ENCODE assay signal across 36 cellular contexts in the genomic region with DNA sequence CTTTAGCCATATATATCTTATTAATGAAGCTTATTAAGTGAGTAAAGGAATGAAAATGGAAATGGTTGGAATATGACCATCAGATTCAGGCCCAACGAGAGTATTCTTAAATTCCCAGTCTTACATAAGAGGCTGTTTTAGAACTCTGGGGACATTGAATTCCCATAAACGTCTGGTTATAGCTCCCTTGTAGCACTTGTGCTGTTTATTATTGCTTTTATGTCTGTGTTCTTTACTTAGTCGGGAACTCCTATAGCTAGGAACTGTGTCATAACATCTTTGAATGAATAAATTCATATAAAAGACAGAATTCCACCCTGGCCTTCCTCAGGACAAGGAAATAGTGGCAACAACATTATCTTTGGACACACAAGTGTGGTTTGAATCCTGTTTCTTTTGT. TPM values are rescaled to one million over a fixed set of nuclear protein-coding genes. Genes with fewer than 3 reads are reported as not detected.
"Had no signal": no experiment of that assay in that cellular context is flagged by ENCODE, and none has a peak within 500 bp of the region (broad histone marks: within the 10 kb centered on the region; RNA-seq: fewer than 3 reads in every experiment).

No MANE protein-coding gene starts in this region.

- H3K9me3 ChIP-seq: MG63 had no signal

- DNase-seq: Karpas-422, Kasumi-1, MG63, MM.1S, MV-4-11, NCI-H1048, NCI-H1092, NCI-H1092 treated with DMSO at 0.1 percent for 48 hours, NCI-H1105, NCI-H1105 treated with DMSO at 0.1 percent for 48 hours, NCI-H1417, NCI-H1417 treated with DMSO at 0.1 percent for 48 hours, NCI-H1436, NCI-H1436 treated with DMSO at 0.1 percent for 48 hours, NCI-H146, NCI-H1694, NCI-H1694 treated with DMSO at 0.1 percent for 48 hours, NCI-H187, NCI-H187 treated with DMSO at 0.1 percent for 48 hours, NCI-H1930, NCI-H2029, NCI-H2029 treated with DMSO at 0.1 percent for 48 hours, NCI-H2081, NCI-H2081 treated with DMSO at 0.1 percent for 48 hours, NCI-H2107, NCI-H2171, NCI-H2171 treated with DMSO at 0.1 percent for 48 hours, NCI-H2227 treated with DMSO at 0.1 percent for 48 hours, NCI-H226, NCI-H345, NCI-H446, NCI-H446 treated with DMSO at 0.1 percent for 48 hours, NCI-H510A had no signal

- H3K27ac ChIP-seq: KMS-11 had no signal

- H3K27me3 ChIP-seq: MG63 had no signal

- H3K4me3 ChIP-seq: MG63 had no signal

- H3K36me3 ChIP-seq: MG63 had no signal

RNA-seq across cellular contexts. Expression of a gene that starts 58.4 kb away (rescaled TPM):
- total RNA-seq: LHCN-M2, MCF 10A had no signal
